ENCODE assay signal across 10 cellular contexts in genomic region chr4:163107754-163108153, GRCh38. TPM values are rescaled to one million over a fixed set of nuclear protein-coding genes. Genes with fewer than 3 reads are reported as not detected.
A peak's percentile ranks its signal among the peaks of the same experiment; 100 is the strongest.
DNase-seq lines count a peak whose midpoint lies in the region; ATAC-seq and TF ChIP-seq lines count a peak whose summit lies in the region.
"Had no signal": no experiment of that assay in that cellular context is flagged by ENCODE, and none has a peak within 500 bp of the region (broad histone marks: within the 10 kb centered on the region; RNA-seq: fewer than 3 reads in every experiment).

No MANE protein-coding gene starts in this region.

- peak; percentile 18 for TF ChIP-seq CTCF in MCF 10A (IDR thresholded peaks at IDR 0.05; ENCODE audit: unreplicated experiment)
- no peak for TF ChIP-seq CTCF in breast epithelium (IDR thresholded peaks at IDR 0.05)
- peak; percentile 61 for TF ChIP-seq CTCF in chondrocyte (IDR thresholded peaks at IDR 0.05)
- peak; percentile 42 for TF ChIP-seq CTCF in type B pancreatic cell (conservative IDR thresholded peaks at IDR 0.05)
- TF ChIP-seq CTCF in body of pancreas (IDR thresholded peaks at IDR 0.05), result peak in 2 of 7 experiments; percentile 17 to 23

- no peaks in the 10 kb centered on the region for H3K27me3 ChIP-seq in breast epithelium
- no peaks in the 10 kb centered on the region for H3K27me3 ChIP-seq in body of pancreas

- BruUV-seq in MCF 10A (replicated peaks; lab: Mats Ljungman, UMichigan), result no TSS peak

- CTCF ChIA-PET in MCF 10A (lab: Yijun Ruan, JAX) (interaction anchor here (0.6 to 3.1 kb wide), 8 partner anchors 9 to 442 kb away, joined by 3 to 20 read pairs (median 3); partner anchors contain the start of gene NPY1R), T-cell (lab: Charles Lee) (interaction anchor here in 1 of 2 donors (0.6 kb wide), 1 partner anchor 443 kb away, joined by 3 read pairs; no protein-coding TSS in a partner anchor)

- no peak overlapping the region for H3K4me3 Mint-ChIP-seq in MCF 10A (ENCODE audit: unreplicated experiment)
- no peak overlapping the region for H3K4me3 Mint-ChIP-seq in chondrocyte (ENCODE audit: unreplicated experiment)
- H3K4me3 Mint-ChIP-seq in type B pancreatic cell, result no peak overlapping the region
- no peak overlapping the region for H3K4me3 Mint-ChIP-seq in T-cell
- H3K4me3 Mint-ChIP-seq: CD4-positive, alpha-beta T cell had no signal

- no peak overlapping the region for H3K4me3 ChIP-seq in breast epithelium
- no peak overlapping the region for H3K4me3 ChIP-seq in Jurkat, Clone E6-1 (ENCODE audit: low read length)
- no peak overlapping the region for H3K4me3 ChIP-seq in body of pancreas

- H3K27ac Mint-ChIP-seq in MCF 10A (ENCODE audit: low read depth, unreplicated experiment) (no peak overlapping the region), chondrocyte (ENCODE audit: unreplicated experiment) (no peak overlapping the region), type B pancreatic cell (no peak overlapping the region), T-cell (no peak overlapping the region)
- H3K27ac Mint-ChIP-seq: CD4-positive, alpha-beta T cell had no signal

- H3K36me3 Mint-ChIP-seq in MCF 10A (ENCODE audit: insufficient read depth, unreplicated experiment) (peaks cover 6% of the 10 kb centered on the region), chondrocyte (ENCODE audit: low read depth) (no peaks in the 10 kb centered on the region), type B pancreatic cell (no peaks in the 10 kb centered on the region), T-cell (no peaks in the 10 kb centered on the region)

- H3K36me3 ChIP-seq in breast epithelium, result peaks cover 4% of the 10 kb centered on the region
- no peaks in the 10 kb centered on the region for H3K36me3 ChIP-seq in body of pancreas (replicated peaks in 1 of 2; ENCODE audit: insufficient read depth in 1 of 2, low read depth in 2 of 2)

- H3K27me3 Mint-ChIP-seq in MCF 10A (ENCODE audit: insufficient read depth, unreplicated experiment) (no peaks in the 10 kb centered on the region), chondrocyte (ENCODE audit: low read depth) (no peaks in the 10 kb centered on the region), type B pancreatic cell (no peaks in the 10 kb centered on the region), T-cell (no peaks in the 10 kb centered on the region)
- H3K27me3 Mint-ChIP-seq: CD4-positive, alpha-beta T cell had no signal

- 75 to 76% methylated on average over 2 of the region's 2 CpGs for WGBS in body of pancreas, 2 donors

- ATAC-seq in T-cell (replicated peaks in 1 of 4) (no peak), body of pancreas (no peak)

- no peaks in the 10 kb centered on the region for H3K9me3 Mint-ChIP-seq in MCF 10A (ENCODE audit: unreplicated experiment)
- no peaks in the 10 kb centered on the region for H3K9me3 Mint-ChIP-seq in chondrocyte (ENCODE audit: low read depth)
- no peaks in the 10 kb centered on the region for H3K9me3 Mint-ChIP-seq in type B pancreatic cell
- no peaks in the 10 kb centered on the region for H3K9me3 Mint-ChIP-seq in T-cell
- H3K9me3 Mint-ChIP-seq: CD4-positive, alpha-beta T cell had no signal

- TF ChIP-seq POLR2A in breast epithelium (IDR thresholded peaks at IDR 0.05) (no peak), body of pancreas (IDR thresholded peaks at IDR 0.05) (no peak)

- DNase-seq in MCF 10A (ENCODE audit: unreplicated experiment) (peak; percentile 36), breast epithelium (ENCODE audit: low spot score in 2 of 2) (no peak), chondrocyte (ENCODE audit: low spot score) (no peak), type B pancreatic cell (ENCODE audit: extremely low spot score, unreplicated experiment) (no peak), T-cell (no peak), body of pancreas (no peak), NCI-H1930 (lab: John Stamatoyannopoulos, UW) (no peak)
- peak; percentile 11 for DNase-seq in Jurkat, Clone E6-1 (ENCODE audit: low read depth, low spot score)
- DNase-seq: CD4-positive, alpha-beta T cell had no signal

- H3K9me3 ChIP-seq in breast epithelium, result no peaks in the 10 kb centered on the region
- H3K9me3 ChIP-seq in body of pancreas, result peaks cover 0 to 2% (median 0%) of the 10 kb centered on the region in 3 donors

- intact Hi-C loops in MCF 10A (cut with micrococcal nuclease) (loop anchor here (1.0 kb wide), 1 partner anchor 225 kb away; the partner anchor contains the start of gene NPY1R), breast epithelium (cut with DNase I; ENCODE audit: low total_unique reads) (no loop called here), body of pancreas (cut with DNase I) (no loop called here)

- no peaks in the 10 kb centered on the region for H3K4me1 ChIP-seq in breast epithelium
- no peaks in the 10 kb centered on the region for H3K4me1 ChIP-seq in body of pancreas

- H3K27ac ChIP-seq in breast epithelium (no peak overlapping the region), body of pancreas (no peak overlapping the region)
- H3K27ac ChIP-seq: HL-60 had no signal

- H3K4me1 Mint-ChIP-seq in MCF 10A (ENCODE audit: insufficient read depth, unreplicated experiment) (no peaks in the 10 kb centered on the region), chondrocyte (ENCODE audit: low read depth) (no peaks in the 10 kb centered on the region), type B pancreatic cell (ENCODE audit: unreplicated experiment) (no peaks in the 10 kb centered on the region), T-cell (peaks cover 6 to 17% (median 11%) of the 10 kb centered on the region in 3 donors)

- POLR2A ChIA-PET in MCF 10A (lab: Yijun Ruan, JAX), result no interaction called here
- POLR2A ChIA-PET in T-cell (lab: Charles Lee), result no interaction called here

RNA-seq across cellular contexts. Expression of gene NAF1, which starts 58.9 kb away (rescaled TPM):
- total RNA-seq in MCF 10A (2022) (27.5 and 36.5 TPM in 2 replicates), breast epithelium (10 to 100 TPM; 21.1 to 51.5 (median 23.6) TPM), chondrocyte (12.2 to 17.3 TPM (median 12.9 TPM) in 3 replicates), type B pancreatic cell (ENCODE audit: low replicate concordance) (20.0 and 23.3 TPM in 2 replicates), T-cell (10 to 100 TPM; 17.6 to 47.2 (median 21.2) TPM), body of pancreas (10 to 100 TPM; 15.3 to 23.1 TPM)
- polyA plus RNA-seq in Jurkat, Clone E6-1 (2012; ENCODE audit: insufficient read depth, insufficient read length), result 19.4 TPM

Comparison
In these comparisons a context has a peak if more than half of its experiments do, and no peak if none do; other contexts are left out.
1. DNase-seq: peak in MCF 10A (single experiment) and Jurkat, Clone E6-1 (single experiment); none in breast epithelium (0 of 2), chondrocyte (single experiment), type B pancreatic cell (single experiment), T-cell (0 of 34), body of pancreas (0 of 4) and NCI-H1930 (0 of 2).
2. CTCF ChIP-seq: peak in MCF 10A (single experiment), chondrocyte (single experiment) and type B pancreatic cell (single experiment); none in breast epithelium (0 of 3).